12 cellular contexts compared by ENCODE assay signal in genomic region chr2:28626891-28627421, GRCh38.
DNase-seq lines count a peak whose midpoint lies in the region; ATAC-seq and TF ChIP-seq lines count a peak whose summit lies in the region.
"Had no signal": no experiment of that assay in that cellular context is flagged by ENCODE, and none has a peak within 500 bp of the region (broad histone marks: within the 10 kb centered on the region; RNA-seq: fewer than 3 reads in every experiment).

No MANE protein-coding gene starts in this region.

- H3K9me3 ChIP-seq in Peyer's patch (no peaks in the 10 kb centered on the region), gastroesophageal sphincter (no peaks in the 10 kb centered on the region), ovary (no peaks in the 10 kb centered on the region)

- TF ChIP-seq CTCF in AG10803 (conservative IDR thresholded peaks at IDR 0.05; ENCODE audit: low read length) (no peak), Peyer's patch (IDR thresholded peaks at IDR 0.05) (no peak), gastroesophageal sphincter (IDR thresholded peaks at IDR 0.05) (no peak), ovary (IDR thresholded peaks at IDR 0.05) (peak in 1 of 3 donors; percentile 11)

- TF ChIP-seq POLR2A in Peyer's patch (IDR thresholded peaks at IDR 0.05) (no peak), gastroesophageal sphincter (IDR thresholded peaks at IDR 0.05) (peak in 1 of 2 donors; percentile 10), ovary (IDR thresholded peaks at IDR 0.05) (no peak)

- H3K27me3 ChIP-seq in Peyer's patch (no peaks in the 10 kb centered on the region), gastroesophageal sphincter (no peaks in the 10 kb centered on the region), ovary (no peaks in the 10 kb centered on the region)

- H3K4me3 ChIP-seq in AG10803 (ENCODE audit: low read length) (no peak overlapping the region), Peyer's patch (no peak overlapping the region), gastroesophageal sphincter (no peak overlapping the region), ovary (no peak overlapping the region)

- peaks cover 5 to 47% (median 18%) of the 10 kb centered on the region in 4 donors for H3K4me1 ChIP-seq in Peyer's patch
- peaks cover 12 to 97% (median 21%) of the 10 kb centered on the region in 3 donors for H3K4me1 ChIP-seq in gastroesophageal sphincter
- peaks cover 24% of the 10 kb centered on the region for H3K4me1 ChIP-seq in ovary (ENCODE audit: insufficient read depth)

- intact Hi-C loops in ovary (cut with DNase I), result loop anchor here in 2 of 4 donors (5.0 to 10.0 kb wide), 3 partner anchors 35 to 128 kb away; partner anchors contain the start of gene PPP1CB (in 2 of the 2)

- peak; percentile 95 for TF ChIP-seq EP300 in gastroesophageal sphincter (IDR thresholded peaks at IDR 0.05)
- peak; percentile 96 for TF ChIP-seq EP300 in ovary (IDR thresholded peaks at IDR 0.05)

- 10 to 25% methylated on average over 3 of the region's 7 CpGs for WGBS in gastroesophageal sphincter (ENCODE audit: low coverage in 1 of 2), 2 donors
- WGBS in ovary, 3 donors, result 17 to 23% (median 20%) methylated on average over 7 of the region's 7 CpGs

- H3K36me3 ChIP-seq in Peyer's patch (no peaks in the 10 kb centered on the region), gastroesophageal sphincter (no peaks in the 10 kb centered on the region), ovary (no peaks in the 10 kb centered on the region)

- DNase-seq in AG10803 (ENCODE audit: low read depth), result peak; percentile 69
- no peak for DNase-seq in Peyer's patch
- DNase-seq in ovary, result peak in 4 of 5 donors; percentile 56 to 82 (median 76)
- DNase-seq in midbrain (lab: John Stamatoyannopoulos, UW), result no peak
- DNase-seq in stimulated activated naive CD4-positive, alpha-beta T cell treated with Interleukin-2 at 50 U/mL for 16 hours (lab: John Stamatoyannopoulos, UW), result no peak
- no peak for DNase-seq in Kasumi-1 (lab: John Stamatoyannopoulos, UW)
- DNase-seq: activated T-cell treated with anti-CD3 and anti-CD28 coated beads, Interleukin-2, amount 50 U/mL, for 4 hours; GOT3; mesendoderm had no signal

- H3K27ac ChIP-seq in Peyer's patch (peak overlapping the region; percentile 57 to 91 (median 84)), gastroesophageal sphincter (peak overlapping the region; percentile 93 to 97 (median 96)), ovary (peak overlapping the region; percentile 86 to 96)
- H3K27ac ChIP-seq: epithelial cell of prostate had no signal

- ATAC-seq in gastroesophageal sphincter (peak; percentile 80), HG02610 (IDR thresholded peaks at IDR 0.05; ENCODE audit: unreplicated experiment) (no peak)
- ATAC-seq: activated T-cell treated with anti-CD3 and anti-CD28 coated beads, Interleukin-2, amount 50 U/mL, for 4 hours had no signal

Comparison
In these comparisons a context has a peak if more than half of its experiments do, and no peak if none do; other contexts are left out.
1. DNase-seq: peak in AG10803 (single experiment) and ovary (4 of 5); none in Peyer's patch (0 of 3), midbrain (single experiment), stimulated activated naive CD4-positive, alpha-beta T cell treated with Interleukin-2 at 50 U/mL for 16 hours (single experiment) and Kasumi-1 (0 of 2).
2. Peak in every context shown above with its lines, with median percentiles within 50 percentile points of each other: H3K27ac ChIP-seq.